11 cellular contexts compared by ENCODE assay signal in the genomic region with DNA sequence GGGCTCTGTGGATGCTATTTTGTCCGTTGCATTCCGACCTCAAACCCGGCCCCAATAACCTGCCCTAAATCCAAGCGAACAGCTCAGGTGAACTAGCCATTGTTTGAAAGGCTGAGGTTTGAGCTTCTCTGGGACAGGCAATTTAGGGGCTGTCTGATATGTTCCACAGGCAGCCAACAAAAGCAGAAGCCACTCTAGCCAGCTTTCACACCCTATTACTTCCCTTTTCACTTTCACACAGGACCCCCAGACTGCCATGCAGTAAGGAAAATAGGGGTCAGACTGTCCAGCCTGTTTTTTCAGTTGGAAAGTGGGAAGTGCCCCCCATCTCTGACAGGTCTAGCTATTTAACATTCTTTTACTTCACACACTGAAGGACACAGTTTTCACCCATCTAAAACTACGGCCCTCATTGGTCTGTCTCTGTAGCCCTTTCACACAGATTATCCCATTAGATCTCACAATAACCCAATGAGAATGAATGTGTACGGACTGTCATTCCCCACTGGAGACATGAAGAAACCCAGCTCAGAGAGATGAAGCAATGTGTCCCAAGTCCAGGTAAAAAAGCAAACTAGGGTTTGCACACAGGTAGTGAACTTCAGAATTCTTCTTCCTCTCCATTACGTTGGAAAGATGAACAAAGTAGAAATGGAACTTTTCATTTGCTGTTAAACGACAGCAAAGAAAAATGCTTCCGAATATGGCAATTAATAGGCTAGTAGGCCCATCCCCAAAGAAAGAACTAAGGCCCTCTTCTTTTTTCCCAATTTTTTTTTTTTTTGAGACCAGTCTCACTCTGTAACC. TPM values are rescaled to one million over a fixed set of nuclear protein-coding genes. Genes with fewer than 3 reads are reported as not detected.
A peak's percentile ranks its signal among the peaks of the same experiment; 100 is the strongest.
DNase-seq lines count a peak whose midpoint lies in the region; ATAC-seq, FAIRE-seq and TF ChIP-seq lines count a peak whose summit lies in the region.
"Had no signal": no experiment of that assay in that cellular context is flagged by ENCODE, and none has a peak within 500 bp of the region (broad histone marks: within the 10 kb centered on the region; RNA-seq: fewer than 3 reads in every experiment).

No MANE protein-coding gene starts in this region.

- POLR2A ChIA-PET in A549 (lab: Yijun Ruan, JAX): no interaction called here
- POLR2A ChIA-PET in activated CD4-positive, alpha-beta memory T cell treated with anti-CD3 and anti-CD28 coated beads for 36 hours (lab: Charles Lee): no interaction called here

- peaks cover 60% of the 10 kb centered on the region for H3K4me1 ChIP-seq in A549
- peaks cover 76% of the 10 kb centered on the region for H3K4me1 ChIP-seq in lower lobe of right lung

- TF ChIP-seq CTCF in A549 (IDR thresholded peaks at IDR 0.05) (no peak), lower lobe of right lung (IDR thresholded peaks at IDR 0.05) (no peak)

- H3K9me3 ChIP-seq in A549 (no peaks in the 10 kb centered on the region), lower lobe of right lung (no peaks in the 10 kb centered on the region)

- H3K4me2 ChIP-seq in A549: peak overlapping the region; percentile 66

- H3K27ac Mint-ChIP-seq in activated CD4-positive, alpha-beta memory T cell treated with anti-CD3 and anti-CD28 coated beads for 36 hours: peak overlapping the region; percentile 75

- intact Hi-C loops in activated CD4-positive, alpha-beta memory T cell treated with anti-CD3 and anti-CD28 coated beads for 36 hours (cut with micrococcal nuclease): loop anchor here (5.0 to 10.0 kb wide), 4 partner anchors 43 to 308 kb away; a partner anchor contains a TSS
- intact Hi-C loops in lower lobe of right lung (cut with DNase I): no loop called here

- no peak for TF ChIP-seq POLR2A in A549 (IDR thresholded peaks at IDR 0.05; ENCODE audit: low read length)

- WGBS in A549 (ENCODE audit: missing lambda C conversion rate): 88% methylated on average over 9 of the region's 9 CpGs

- TF ChIP-seq EP300 in A549 (IDR thresholded peaks at IDR 0.05): no peak

- peaks cover under 1% of the 10 kb centered on the region for H3K36me3 ChIP-seq in lower lobe of right lung

- H3K36me3 Mint-ChIP-seq in activated CD4-positive, alpha-beta memory T cell treated with anti-CD3 and anti-CD28 coated beads for 36 hours: peaks cover 28% of the 10 kb centered on the region

- no peaks in the 10 kb centered on the region for H3K27me3 Mint-ChIP-seq in activated CD4-positive, alpha-beta memory T cell treated with anti-CD3 and anti-CD28 coated beads for 36 hours

- peaks cover 65% of the 10 kb centered on the region for H3K4me1 Mint-ChIP-seq in activated CD4-positive, alpha-beta memory T cell treated with anti-CD3 and anti-CD28 coated beads for 36 hours (ENCODE audit: low read depth)

- ATAC-seq in A549 (no peak), lower lobe of right lung (no peak), HG03520 (IDR thresholded peaks at IDR 0.05; ENCODE audit: unreplicated experiment) (no peak), GM18861 (IDR thresholded peaks at IDR 0.05; ENCODE audit: unreplicated experiment) (no peak)

- FAIRE-seq in A549 (lab: Jason Lieb, UNC) (no peak), GM19239 (lab: Jason Lieb, UNC) (peak; percentile 87)

- H3K27ac ChIP-seq in A549: peak overlapping the region in 1 of 2 experiments; percentile 91; a peak in 1 of 6 replicates
- peak overlapping the region; percentile 89 for H3K27ac ChIP-seq in lower lobe of right lung

- CTCF ChIA-PET in A549 (lab: Yijun Ruan, JAX): interaction anchor here (0.6 kb wide), 1 partner anchor 50 kb away, joined by 3 read pairs; no protein-coding TSS in a partner anchor
- CTCF ChIA-PET in activated CD4-positive, alpha-beta memory T cell treated with anti-CD3 and anti-CD28 coated beads for 36 hours (lab: Charles Lee): no interaction called here

- no peak for TF ChIP-seq RAD21 in A549 (conservative IDR thresholded peaks at IDR 0.05 in 1 of 2, IDR thresholded peaks at IDR 0.05 in 1 of 2)

- no peaks in the 10 kb centered on the region for H3K27me3 ChIP-seq in lower lobe of right lung (ENCODE audit: low read depth)

- no peaks in the 10 kb centered on the region for H3K9me3 Mint-ChIP-seq in activated CD4-positive, alpha-beta memory T cell treated with anti-CD3 and anti-CD28 coated beads for 36 hours

- no peak for DNase-seq in A549 (ENCODE audit: low read depth in 1 of 2, low spot score in 1 of 2)
- no peak for DNase-seq in GM19239 (ENCODE audit: insufficient read length, low spot score)
- DNase-seq in activated CD4-positive, alpha-beta memory T cell treated with anti-CD3 and anti-CD28 coated beads for 36 hours: no peak
- DNase-seq in lower lobe of right lung: no peak
- no peak for DNase-seq in cortex of kidney (lab: John Stamatoyannopoulos, UW)
- no peak for DNase-seq in inferior parietal cortex (ENCODE audit: extremely low spot score)
- DNase-seq: anterior cingulate cortex; SHP77 treated with DMSO at 0.1 percent for 48 hours; stimulated activated CD4-positive, alpha-beta T cell treated with anti-CD3 and anti-CD28 coated beads, Interleukin-2, amount 100 ng/mL, for 48 hours had no signal

- H3K4me3 ChIP-seq in A549 (peak overlapping the region; percentile 74; the same call in 2 of the 3 replicates), lower lobe of right lung (peak overlapping the region; percentile 83)

- H3K4me3 Mint-ChIP-seq in activated CD4-positive, alpha-beta memory T cell treated with anti-CD3 and anti-CD28 coated beads for 36 hours: peak overlapping the region; percentile 71

TF ChIP-seq in A549, 52 proteins besides CTCF, POLR2A, EP300 and RAD21:
- TF ChIP-seq CHD2 (IDR thresholded peaks at IDR 0.05; ENCODE audit: low read length, partially characterized antibody) (no peak), EHF (CRISPR knock-in tag; IDR thresholded peaks at IDR 0.05) (no peak), HOXB13 (CRISPR knock-in tag; IDR thresholded peaks at IDR 0.05; ENCODE audit: low read depth) (no peak), ZSCAN20 (CRISPR knock-in tag; IDR thresholded peaks at IDR 0.05) (no peak), CBX2 (IDR thresholded peaks at IDR 0.05; ENCODE audit: borderline replicate concordance, low read depth) (no peak), JUNB (IDR thresholded peaks at IDR 0.05) (no peak), RARB (CRISPR knock-in tag; IDR thresholded peaks at IDR 0.05) (no peak), JUN (IDR thresholded peaks at IDR 0.05) (no peak), FOXS1 (CRISPR knock-in tag; IDR thresholded peaks at IDR 0.05) (no peak), KDM5A (IDR thresholded peaks at IDR 0.05) (no peak), HOXB5 (CRISPR knock-in tag; IDR thresholded peaks at IDR 0.05) (no peak), POLR2AphosphoS2 (conservative IDR thresholded peaks at IDR 0.05; ENCODE audit: low read length) (no peak)

RNA-seq across cellular contexts. Expression of a gene that starts 1.9 kb away (rescaled TPM):
- polyA plus RNA-seq in A549 (2011; rRNA removed) (21.7 and 34.8 TPM in 2 replicates), A549 (2017; fragmentation: RNase III; extraction: RNeasy Plus Mini Kit Qiagen cat#74134 plus additional on column Dnase treatment) (74.2 to 81.0 TPM (median 79.2 TPM) in 3 replicates)
- 53.8 and 83.7 TPM in 2 replicates for polyA plus RNA-seq in A549 (2012; cell fraction: cytosol; rRNA removed)
- 44.0 and 54.7 TPM in 2 replicates for polyA plus RNA-seq in A549 (2012; cell fraction: nucleus; rRNA removed)
- polyA minus RNA-seq in A549 (2011; rRNA and poly(A)+ RNA removed): 30.5 and 33.9 TPM in 2 replicates
- total RNA-seq in activated CD4-positive, alpha-beta memory T cell treated with anti-CD3 and anti-CD28 coated beads for 36 hours: 10 to 100 TPM; 44.3 to 49.9 TPM
- 42.9 TPM for total RNA-seq in lower lobe of right lung

RNA-seq across cellular contexts. Expression of a gene that starts 4.8 kb away (rescaled TPM):
- 9.6 and 13.3 TPM in 2 replicates for polyA plus RNA-seq in A549 (2011; rRNA removed)
- 45.5 and 60.4 TPM in 2 replicates for polyA plus RNA-seq in A549 (2012; cell fraction: cytosol; rRNA removed)
- 409 and 469 TPM in 2 replicates for polyA plus RNA-seq in A549 (2012; cell fraction: nucleus; rRNA removed)
- polyA plus RNA-seq in A549 (2017; fragmentation: RNase III; extraction: RNeasy Plus Mini Kit Qiagen cat#74134 plus additional on column Dnase treatment): 43.4 to 54.0 TPM (median 47.3 TPM) in 3 replicates
- polyA minus RNA-seq in A549 (2011; rRNA and poly(A)+ RNA removed): 14.9 and 24.5 TPM in 2 replicates
- total RNA-seq in activated CD4-positive, alpha-beta memory T cell treated with anti-CD3 and anti-CD28 coated beads for 36 hours: 100 to 1,000 TPM; 114 to 117 TPM
- total RNA-seq in lower lobe of right lung: 97.0 TPM
